In the genomic region with DNA sequence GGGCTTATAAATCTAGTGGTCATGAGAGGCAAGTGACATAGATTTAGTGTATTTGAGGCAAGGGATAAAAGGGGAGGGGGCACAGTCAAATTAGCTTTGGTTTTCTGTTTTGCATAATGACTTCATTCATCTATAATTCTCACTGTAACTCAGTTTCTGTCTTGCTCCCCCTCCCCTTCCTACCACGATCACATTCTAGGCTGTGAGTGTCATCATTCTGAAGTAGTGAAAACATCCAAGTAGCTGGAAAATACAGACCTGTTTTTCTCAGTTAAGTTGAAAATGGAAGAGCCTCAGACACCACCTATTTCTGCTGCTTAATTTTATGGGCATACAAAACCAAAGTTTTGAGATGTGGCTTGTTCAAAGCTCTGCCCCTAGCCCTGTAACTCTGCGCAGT, we compare ENCODE assay signal across 18 cellular contexts. TPM values are rescaled to one million over a fixed set of nuclear protein-coding genes. Genes with fewer than 3 reads are reported as not detected.
DNase-seq lines count a peak whose midpoint lies in the region; ATAC-seq and TF ChIP-seq lines count a peak whose summit lies in the region.
"Had no signal": no experiment of that assay in that cellular context is flagged by ENCODE, and none has a peak within 500 bp of the region (broad histone marks: within the 10 kb centered on the region; RNA-seq: fewer than 3 reads in every experiment).

No MANE protein-coding gene starts in this region.

- TF ChIP-seq CTCF in activated CD8-positive, alpha-beta T cell treated with anti-CD3 and anti-CD28 coated beads for 36 hours (IDR thresholded peaks at IDR 0.05), result no peak
- TF ChIP-seq CTCF in fibroblast of villous mesenchyme (IDR thresholded peaks at IDR 0.05; ENCODE audit: insufficient read depth, low read depth, low read length), result no peak
- no peak for TF ChIP-seq CTCF in GM10266 (IDR thresholded peaks at IDR 0.05; ENCODE audit: control insufficient read depth, insufficient read depth, low read depth, missing control alignments)

- ATAC-seq in activated CD8-positive, alpha-beta T cell treated with anti-CD3 and anti-CD28 coated beads for 36 hours, result peak; percentile 7
- ATAC-seq in activated CD8-positive, alpha-beta T cell treated with anti-CD3 and anti-CD28 coated beads, Interleukin-2, amount 10 ng/mL, durations not matched to agents 7 days and 5 days, result no peak
- no peak for ATAC-seq in stimulated activated effector memory CD8-positive, alpha-beta T cell treated with anti-CD3 and anti-CD28 coated beads, Interleukin-12 subunit alpha, Interleukin-12 subunit beta, amount 100 ng/mL, for 72 hours
- ATAC-seq: A549, gastrocnemius medialis had no signal

- peak overlapping the region; percentile 17 for H3K27ac ChIP-seq in SJCRH30
- H3K27ac ChIP-seq: A549, gastrocnemius medialis, thyroid gland had no signal

- DNase-seq in activated CD8-positive, alpha-beta T cell treated with anti-CD3 and anti-CD28 coated beads for 36 hours, result no peak
- DNase-seq in activated CD8-positive, alpha-beta T cell treated with anti-CD3 and anti-CD28 coated beads, Interleukin-2, amount 10 ng/mL, durations not matched to agents 7 days and 5 days, result no peak
- no peak for DNase-seq in SJCRH30
- peak; percentile 52 for DNase-seq in fibroblast of villous mesenchyme (ENCODE audit: low read depth)
- no peak for DNase-seq in stimulated activated effector memory CD8-positive, alpha-beta T cell treated with anti-CD3 and anti-CD28 coated beads, Interleukin-12 subunit alpha, Interleukin-12 subunit beta, amount 100 ng/mL, for 72 hours (ENCODE audit: low spot score in 2 of 2)
- DNase-seq in mesenteric fat pad (ENCODE audit: low spot score), result no peak
- DNase-seq in GM03348 (ENCODE audit: low spot score), result no peak
- DNase-seq in GM10266 (ENCODE audit: extremely low spot score), result no peak
- DNase-seq: activated CD4-positive, CD25-positive, alpha-beta regulatory T cell; amniotic stem cell; gastrocnemius medialis; mammary epithelial cell; NCI-H1417 treated with DMSO at 0.1 percent for 48 hours; right cardiac atrium; stimulated activated CD4-positive, alpha-beta T cell treated with anti-CD3 and anti-CD28 coated beads, Interleukin-2, amount 100 ng/mL, for 48 hours; thyroid gland had no signal

- H3K27me3 ChIP-seq in SJCRH30, result no peaks in the 10 kb centered on the region
- H3K27me3 ChIP-seq: gastrocnemius medialis, neutrophil, thyroid gland had no signal

- CTCF ChIA-PET in activated CD8-positive, alpha-beta T cell treated with anti-CD3 and anti-CD28 coated beads for 36 hours (lab: Charles Lee), result interaction anchor here (1.3 to 11.0 kb wide), 5 partner anchors 9 to 176 kb away, joined by 3 to 104 read pairs (median 7); no protein-coding TSS in a partner anchor
- CTCF ChIA-PET in activated CD8-positive, alpha-beta T cell treated with anti-CD3 and anti-CD28 coated beads, Interleukin-2, amount 10 ng/mL, durations not matched to agents 7 days and 5 days (lab: Charles Lee), result interaction anchor here (1.4 to 6.5 kb wide), 6 partner anchors 9 to 176 kb away, joined by 3 to 70 read pairs (median 4); no protein-coding TSS in a partner anchor

- peaks cover 5% of the 10 kb centered on the region for H3K36me3 Mint-ChIP-seq in activated CD8-positive, alpha-beta T cell treated with anti-CD3 and anti-CD28 coated beads for 36 hours (ENCODE audit: low read depth)
- peaks cover 16% of the 10 kb centered on the region for H3K36me3 Mint-ChIP-seq in activated CD8-positive, alpha-beta T cell treated with anti-CD3 and anti-CD28 coated beads, Interleukin-2, amount 10 ng/mL, durations not matched to agents 7 days and 5 days (ENCODE audit: low read depth)
- H3K36me3 Mint-ChIP-seq in stimulated activated effector memory CD8-positive, alpha-beta T cell treated with anti-CD3 and anti-CD28 coated beads, Interleukin-12 subunit alpha, Interleukin-12 subunit beta, amount 100 ng/mL, for 72 hours, result no peaks in the 10 kb centered on the region

- H3K27ac Mint-ChIP-seq in activated CD8-positive, alpha-beta T cell treated with anti-CD3 and anti-CD28 coated beads for 36 hours, result peak overlapping the region; percentile 71
- no peak overlapping the region for H3K27ac Mint-ChIP-seq in activated CD8-positive, alpha-beta T cell treated with anti-CD3 and anti-CD28 coated beads, Interleukin-2, amount 10 ng/mL, durations not matched to agents 7 days and 5 days
- peak overlapping the region; percentile 57 for H3K27ac Mint-ChIP-seq in stimulated activated effector memory CD8-positive, alpha-beta T cell treated with anti-CD3 and anti-CD28 coated beads, Interleukin-12 subunit alpha, Interleukin-12 subunit beta, amount 100 ng/mL, for 72 hours

- H3K4me1 ChIP-seq in SJCRH30, result peaks cover 16% of the 10 kb centered on the region
- H3K4me1 ChIP-seq: A549, gastrocnemius medialis had no signal

- H3K9me3 Mint-ChIP-seq in activated CD8-positive, alpha-beta T cell treated with anti-CD3 and anti-CD28 coated beads for 36 hours, result peaks cover 3% of the 10 kb centered on the region
- H3K9me3 Mint-ChIP-seq in activated CD8-positive, alpha-beta T cell treated with anti-CD3 and anti-CD28 coated beads, Interleukin-2, amount 10 ng/mL, durations not matched to agents 7 days and 5 days (ENCODE audit: insufficient read depth), result no peaks in the 10 kb centered on the region
- no peaks in the 10 kb centered on the region for H3K9me3 Mint-ChIP-seq in stimulated activated effector memory CD8-positive, alpha-beta T cell treated with anti-CD3 and anti-CD28 coated beads, Interleukin-12 subunit alpha, Interleukin-12 subunit beta, amount 100 ng/mL, for 72 hours

- H3K36me3 ChIP-seq in SJCRH30, result peaks cover 7% of the 10 kb centered on the region; the same call in 1 of the 2 replicates
- H3K36me3 ChIP-seq: gastrocnemius medialis, neutrophil, thyroid gland had no signal

- peaks cover 83% of the 10 kb centered on the region for H3K4me1 Mint-ChIP-seq in activated CD8-positive, alpha-beta T cell treated with anti-CD3 and anti-CD28 coated beads for 36 hours (ENCODE audit: low read depth)
- H3K4me1 Mint-ChIP-seq in activated CD8-positive, alpha-beta T cell treated with anti-CD3 and anti-CD28 coated beads, Interleukin-2, amount 10 ng/mL, durations not matched to agents 7 days and 5 days (ENCODE audit: low read depth), result peaks cover 66% of the 10 kb centered on the region
- peaks cover 84% of the 10 kb centered on the region for H3K4me1 Mint-ChIP-seq in stimulated activated effector memory CD8-positive, alpha-beta T cell treated with anti-CD3 and anti-CD28 coated beads, Interleukin-12 subunit alpha, Interleukin-12 subunit beta, amount 100 ng/mL, for 72 hours

- no peak overlapping the region for H3K4me3 Mint-ChIP-seq in activated CD8-positive, alpha-beta T cell treated with anti-CD3 and anti-CD28 coated beads for 36 hours
- no peak overlapping the region for H3K4me3 Mint-ChIP-seq in activated CD8-positive, alpha-beta T cell treated with anti-CD3 and anti-CD28 coated beads, Interleukin-2, amount 10 ng/mL, durations not matched to agents 7 days and 5 days
- H3K4me3 Mint-ChIP-seq in stimulated activated effector memory CD8-positive, alpha-beta T cell treated with anti-CD3 and anti-CD28 coated beads, Interleukin-12 subunit alpha, Interleukin-12 subunit beta, amount 100 ng/mL, for 72 hours, result no peak overlapping the region

- POLR2A ChIA-PET in activated CD8-positive, alpha-beta T cell treated with anti-CD3 and anti-CD28 coated beads for 36 hours (lab: Charles Lee), result interaction anchor here (1.4 to 1.5 kb wide), 3 partner anchors 15 to 116 kb away, joined by 3 to 4 read pairs (median 4); no protein-coding TSS in a partner anchor
- POLR2A ChIA-PET in activated CD8-positive, alpha-beta T cell treated with anti-CD3 and anti-CD28 coated beads, Interleukin-2, amount 10 ng/mL, durations not matched to agents 7 days and 5 days (lab: Charles Lee), result no interaction called here

- no peak overlapping the region for H3K4me3 ChIP-seq in SJCRH30
- H3K4me3 ChIP-seq in fibroblast of villous mesenchyme (ENCODE audit: low read depth, low read length), result no peak overlapping the region
- H3K4me3 ChIP-seq: A549, gastrocnemius medialis, thyroid gland had no signal

- H3K9me3 ChIP-seq in SJCRH30 (replicated peaks), result no peaks in the 10 kb centered on the region
- H3K9me3 ChIP-seq: A549, gastrocnemius medialis, neutrophil, thyroid gland had no signal

- H3K27me3 Mint-ChIP-seq in activated CD8-positive, alpha-beta T cell treated with anti-CD3 and anti-CD28 coated beads for 36 hours, result no peaks in the 10 kb centered on the region
- H3K27me3 Mint-ChIP-seq in activated CD8-positive, alpha-beta T cell treated with anti-CD3 and anti-CD28 coated beads, Interleukin-2, amount 10 ng/mL, durations not matched to agents 7 days and 5 days (ENCODE audit: low read depth), result no peaks in the 10 kb centered on the region

- intact Hi-C loops in activated CD8-positive, alpha-beta T cell treated with anti-CD3 and anti-CD28 coated beads for 36 hours (cut with micrococcal nuclease), result no loop called here

RNA-seq across cellular contexts. Expression of gene MGAT5, which starts 18.1 kb away (rescaled TPM):
- total RNA-seq in activated CD8-positive, alpha-beta T cell treated with anti-CD3 and anti-CD28 coated beads for 36 hours, result 10 to 100 TPM; 36.9 to 42.2 TPM
- 10 to 100 TPM; 48.5 to 54.3 TPM for total RNA-seq in activated CD8-positive, alpha-beta T cell treated with anti-CD3 and anti-CD28 coated beads, Interleukin-2, amount 10 ng/mL, durations not matched to agents 7 days and 5 days
- total RNA-seq in SJCRH30 (2014; rRNA removed; shearing (Covaris generic)), result 95.3 and 98.0 TPM in 2 replicates
- total RNA-seq in fibroblast of villous mesenchyme (64.7 and 109 TPM in 2 replicates), mesenteric fat pad (37.5 TPM)
